ENCODE assay signal across 8 cellular contexts in the genomic region with DNA sequence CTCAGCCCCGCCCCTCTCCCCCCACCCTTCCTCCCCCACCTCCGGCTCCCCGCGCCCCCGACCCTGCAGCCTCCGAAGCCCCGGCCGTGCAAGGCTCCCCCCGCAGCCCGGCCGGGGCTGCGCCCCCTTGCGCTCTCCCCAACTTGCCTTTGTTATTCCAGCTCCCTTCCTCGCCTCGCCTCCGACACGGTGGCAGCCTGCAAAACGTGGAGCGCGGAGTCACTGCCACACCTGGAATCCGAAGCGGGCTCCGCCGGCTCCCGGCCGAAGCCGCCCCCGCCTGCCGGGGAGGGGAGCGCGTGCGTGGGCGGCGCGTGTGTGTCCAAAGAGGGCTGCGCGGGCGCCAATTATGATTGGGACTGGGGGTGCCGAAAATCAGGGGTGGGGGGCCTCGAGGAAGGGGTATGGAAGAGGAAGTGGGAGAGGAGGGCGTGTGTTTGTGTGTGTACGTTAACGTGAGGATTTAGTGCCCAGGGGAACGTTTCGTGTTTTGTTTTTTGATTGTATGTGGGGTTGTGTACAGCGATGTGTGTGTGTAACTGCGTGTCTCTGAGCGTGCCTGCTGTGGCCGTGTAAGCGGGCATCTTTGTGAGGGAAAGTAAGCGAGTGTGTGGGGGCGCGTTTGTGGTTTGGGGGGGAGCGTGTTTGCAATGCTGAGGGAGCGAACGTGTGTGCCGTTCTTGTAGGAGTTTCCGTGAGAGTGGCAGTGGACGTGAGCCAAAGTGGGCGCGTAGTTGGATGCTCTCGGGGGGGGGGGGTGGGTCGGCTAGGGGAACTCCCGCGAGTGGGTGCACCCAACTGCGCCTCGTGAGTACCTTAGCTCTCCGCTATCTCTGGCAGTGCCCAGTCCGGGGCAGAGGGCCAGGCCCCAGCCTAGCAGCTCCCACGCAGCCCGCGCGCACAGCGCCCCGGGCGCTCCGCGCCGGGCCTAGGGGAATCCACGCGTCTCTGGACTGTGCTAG. TPM values are rescaled to one million over a fixed set of nuclear protein-coding genes. Genes with fewer than 3 reads are reported as not detected.
DNase-seq lines count a peak whose midpoint lies in the region; ATAC-seq and TF ChIP-seq lines count a peak whose summit lies in the region.

No MANE protein-coding gene starts in this region.

- H3K27me3 Mint-ChIP-seq in activated naive CD4-positive, alpha-beta T cell treated with anti-CD3 and anti-CD28 coated beads, Interleukin-2, amount 10 ng/mL, durations not matched to agents 7 days and 5 days: peaks cover 45% of the 10 kb centered on the region
- H3K27me3 Mint-ChIP-seq in neural progenitor cell (ENCODE audit: insufficient read depth, low read depth): peaks cover 10% of the 10 kb centered on the region
- peaks cover 8% of the 10 kb centered on the region for H3K27me3 Mint-ChIP-seq in stimulated activated naive CD8-positive, alpha-beta T cell treated with anti-CD3 and anti-CD28 coated beads, Interleukin-15, amount 100 ng/mL, for 72 hours

- peak overlapping the region; percentile 58 for H3K27ac Mint-ChIP-seq in activated naive CD4-positive, alpha-beta T cell treated with anti-CD3 and anti-CD28 coated beads, Interleukin-2, amount 10 ng/mL, durations not matched to agents 7 days and 5 days
- H3K27ac Mint-ChIP-seq in neural progenitor cell: peak overlapping the region; percentile 82
- no peak overlapping the region for H3K27ac Mint-ChIP-seq in stimulated activated naive CD8-positive, alpha-beta T cell treated with anti-CD3 and anti-CD28 coated beads, Interleukin-15, amount 100 ng/mL, for 72 hours

- H3F3A ChIP-seq in neural progenitor cell (ENCODE audit: low read depth): peaks cover 36% of the 10 kb centered on the region

- 0% methylated on average over 12 to 16 of the region's 81 CpGs for WGBS in gastroesophageal sphincter (ENCODE audit: low coverage in 1 of 2), 2 donors

- peak overlapping the region; percentile 84 for H3K4me3 Mint-ChIP-seq in activated naive CD4-positive, alpha-beta T cell treated with anti-CD3 and anti-CD28 coated beads, Interleukin-2, amount 10 ng/mL, durations not matched to agents 7 days and 5 days
- H3K4me3 Mint-ChIP-seq in neural progenitor cell: peak overlapping the region; percentile 91
- peak overlapping the region; percentile 79 to 95 for H3K4me3 Mint-ChIP-seq in stimulated activated naive CD8-positive, alpha-beta T cell treated with anti-CD3 and anti-CD28 coated beads, Interleukin-15, amount 100 ng/mL, for 72 hours

- H3K4me3 ChIP-seq in Karpas-422 (ENCODE audit: low read length) (peak overlapping the region; percentile 68), gastroesophageal sphincter (peak overlapping the region; percentile 74 to 77), neural progenitor cell (peak overlapping the region; percentile 95)

- DNase-seq in DMS153 (lab: John Stamatoyannopoulos, UW): peak; percentile 78
- DNase-seq in Karpas-422: peak; percentile 90
- peak; percentile 95 for DNase-seq in SK-N-DZ (ENCODE audit: low spot score)
- peak; percentile 91 for DNase-seq in activated naive CD4-positive, alpha-beta T cell treated with anti-CD3 and anti-CD28 coated beads, Interleukin-2, amount 10 ng/mL, durations not matched to agents 7 days and 5 days
- DNase-seq in neural progenitor cell (ENCODE audit: low spot score): peak; percentile 97
- peak; percentile 84 to 85 for DNase-seq in stimulated activated naive CD8-positive, alpha-beta T cell treated with anti-CD3 and anti-CD28 coated beads, Interleukin-15, amount 100 ng/mL, for 72 hours

- H3K9ac ChIP-seq in Karpas-422 (ENCODE audit: low read length): peak overlapping the region; percentile 59
- no peak overlapping the region for H3K9ac ChIP-seq in neural progenitor cell

- no peak for TF ChIP-seq EP300 in gastroesophageal sphincter (IDR thresholded peaks at IDR 0.05)

- H4K20me1 ChIP-seq in Karpas-422 (ENCODE audit: insufficient read depth, low read depth, low read length) (peaks cover 19% of the 10 kb centered on the region), neural progenitor cell (ENCODE audit: low read depth) (peaks cover 29% of the 10 kb centered on the region)

- ATAC-seq in gastroesophageal sphincter (peak; percentile 17), GM18517 (IDR thresholded peaks at IDR 0.05; ENCODE audit: unreplicated experiment) (no peak)
- ATAC-seq in stimulated activated naive CD8-positive, alpha-beta T cell treated with anti-CD3 and anti-CD28 coated beads, Interleukin-15, amount 100 ng/mL, for 72 hours: peak; percentile 24

- H3K36me3 ChIP-seq in Karpas-422 (ENCODE audit: insufficient read depth, low read length) (no peaks in the 10 kb centered on the region), gastroesophageal sphincter (no peaks in the 10 kb centered on the region), neural progenitor cell (no peaks in the 10 kb centered on the region)

- H3K4me1 ChIP-seq in Karpas-422 (ENCODE audit: low read length) (peaks cover 32% of the 10 kb centered on the region), gastroesophageal sphincter (peaks cover 0 to 37% (median 16%) of the 10 kb centered on the region in 3 donors), neural progenitor cell (peaks cover 19% of the 10 kb centered on the region)

- H3K9me2 ChIP-seq in Karpas-422 (replicated peaks; ENCODE audit: insufficient read depth, low read length): no peaks in the 10 kb centered on the region

- peaks cover 7% of the 10 kb centered on the region for H3K36me3 Mint-ChIP-seq in activated naive CD4-positive, alpha-beta T cell treated with anti-CD3 and anti-CD28 coated beads, Interleukin-2, amount 10 ng/mL, durations not matched to agents 7 days and 5 days
- H3K36me3 Mint-ChIP-seq in neural progenitor cell: no peaks in the 10 kb centered on the region

- peak overlapping the region; percentile 100 for H3K4me2 ChIP-seq in Karpas-422 (ENCODE audit: low read depth, low read length, poor library complexity, severe bottlenecking)
- peak overlapping the region; percentile 99 for H3K4me2 ChIP-seq in neural progenitor cell

- H2AFZ ChIP-seq in Karpas-422 (ENCODE audit: low read length) (peak overlapping the region; percentile 93), neural progenitor cell (replicated peaks) (peak overlapping the region; percentile 96)

- H3K9me3 Mint-ChIP-seq in activated naive CD4-positive, alpha-beta T cell treated with anti-CD3 and anti-CD28 coated beads, Interleukin-2, amount 10 ng/mL, durations not matched to agents 7 days and 5 days: no peaks in the 10 kb centered on the region
- no peaks in the 10 kb centered on the region for H3K9me3 Mint-ChIP-seq in neural progenitor cell
- no peaks in the 10 kb centered on the region for H3K9me3 Mint-ChIP-seq in stimulated activated naive CD8-positive, alpha-beta T cell treated with anti-CD3 and anti-CD28 coated beads, Interleukin-15, amount 100 ng/mL, for 72 hours

- peaks cover 65% of the 10 kb centered on the region for H3K4me1 Mint-ChIP-seq in activated naive CD4-positive, alpha-beta T cell treated with anti-CD3 and anti-CD28 coated beads, Interleukin-2, amount 10 ng/mL, durations not matched to agents 7 days and 5 days
- peaks cover 27% of the 10 kb centered on the region for H3K4me1 Mint-ChIP-seq in neural progenitor cell
- peaks cover 68% of the 10 kb centered on the region for H3K4me1 Mint-ChIP-seq in stimulated activated naive CD8-positive, alpha-beta T cell treated with anti-CD3 and anti-CD28 coated beads, Interleukin-15, amount 100 ng/mL, for 72 hours

- H3K27me3 ChIP-seq in Karpas-422 (ENCODE audit: low read length): 0 out of 2 replicates have a peak, but pooled peaks cover 3% of the 10 kb centered on the region
- no peaks in the 10 kb centered on the region for H3K27me3 ChIP-seq in gastroesophageal sphincter
- H3K27me3 ChIP-seq in neural progenitor cell: peaks cover 25% of the 10 kb centered on the region

- H3K79me2 ChIP-seq in Karpas-422 (ENCODE audit: low read length): no peaks in the 10 kb centered on the region
- peaks cover 34% of the 10 kb centered on the region for H3K79me2 ChIP-seq in neural progenitor cell (ENCODE audit: low read depth)

- H3K9me3 ChIP-seq in Karpas-422 (ENCODE audit: low read length) (no peaks in the 10 kb centered on the region), gastroesophageal sphincter (no peaks in the 10 kb centered on the region), neural progenitor cell (ENCODE audit: low read depth) (no peaks in the 10 kb centered on the region)

- no peak overlapping the region for H3K27ac ChIP-seq in Karpas-422 (ENCODE audit: low read length)
- peak overlapping the region; percentile 83 to 99 (median 95) for H3K27ac ChIP-seq in gastroesophageal sphincter
- H3K27ac ChIP-seq in neural progenitor cell: no peak overlapping the region

- TF ChIP-seq CTCF in gastroesophageal sphincter (IDR thresholded peaks at IDR 0.05) (peak in 2 of 4 experiments; percentile 33 to 52), neural progenitor cell (IDR thresholded peaks at IDR 0.05) (peak; percentile 45)

- TF ChIP-seq POLR2A in gastroesophageal sphincter (IDR thresholded peaks at IDR 0.05): no peak

- CTCF ChIA-PET in activated naive CD4-positive, alpha-beta T cell treated with anti-CD3 and anti-CD28 coated beads, Interleukin-2, amount 10 ng/mL, durations not matched to agents 7 days and 5 days (lab: Charles Lee): interaction anchor here (0.9 to 2.4 kb wide), 4 partner anchors 79 to 128 kb away, joined by 3 to 8 read pairs (median 5); no protein-coding TSS in a partner anchor

RNA-seq across cellular contexts. Expression of gene ZMIZ1, which starts 1.2 kb away (rescaled TPM):
- total RNA-seq in Karpas-422 (2014; rRNA removed; shearing (Covaris generic); ENCODE audit: low replicate concordance): 63.0 and 73.1 TPM in 2 replicates
- polyA plus RNA-seq in SK-N-DZ (2014; cell fraction: cytosol; rRNA removed): 59.1 and 66.8 TPM in 2 replicates
- 30.6 and 71.5 TPM in 2 replicates for polyA plus RNA-seq in SK-N-DZ (2014; cell fraction: nucleus; rRNA removed)
- total RNA-seq in gastroesophageal sphincter (10 to 100 TPM; 36.3 to 79.2 (median 67.1) TPM), neural progenitor cell (ENCODE audit: low replicate concordance) (5.8 and 12.3 TPM in 2 replicates)

Comparison
In these comparisons a context has a peak if more than half of its experiments do, and no peak if none do; other contexts are left out.
1. H3K27ac ChIP-seq: peak in gastroesophageal sphincter (4 of 4); none in Karpas-422 (single experiment) and neural progenitor cell (single experiment).
2. H3K27ac Mint-ChIP-seq: peak in activated naive CD4-positive, alpha-beta T cell treated with anti-CD3 and anti-CD28 coated beads, Interleukin-2, amount 10 ng/mL, durations not matched to agents 7 days and 5 days (single experiment) and neural progenitor cell (single experiment); none in stimulated activated naive CD8-positive, alpha-beta T cell treated with anti-CD3 and anti-CD28 coated beads, Interleukin-15, amount 100 ng/mL, for 72 hours (0 of 2).
3. Peak in every context shown above with its lines, with median percentiles within 50 percentile points of each other: DNase-seq, H3K4me3 ChIP-seq and H3K4me3 Mint-ChIP-seq.